10 cellular contexts compared by ENCODE assay signal in the genomic region with DNA sequence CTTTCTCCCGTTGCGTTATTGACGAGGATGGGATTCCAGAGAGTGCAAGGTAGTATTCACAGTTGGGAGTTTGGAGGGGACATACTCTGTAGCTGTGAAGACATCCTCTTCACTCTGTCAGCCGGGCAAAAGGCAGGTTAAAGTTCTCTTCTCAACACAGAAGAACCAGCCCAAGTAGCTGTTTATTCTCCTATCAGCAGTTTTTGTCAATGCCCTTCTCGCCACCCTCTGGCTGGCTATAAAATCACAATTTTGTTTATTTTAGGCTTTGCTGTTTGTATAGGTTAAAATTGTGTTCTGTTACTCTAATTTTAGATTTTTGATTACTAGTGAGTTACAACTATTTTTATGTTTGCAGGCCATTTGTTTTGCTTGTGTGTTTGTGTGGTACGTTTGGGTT. TPM values are rescaled to one million over a fixed set of nuclear protein-coding genes. Genes with fewer than 3 reads are reported as not detected.
DNase-seq lines count a peak whose midpoint lies in the region; ATAC-seq, FAIRE-seq and TF ChIP-seq lines count a peak whose summit lies in the region.
"Had no signal": no experiment of that assay in that cellular context is flagged by ENCODE, and none has a peak within 500 bp of the region (broad histone marks: within the 10 kb centered on the region; RNA-seq: fewer than 3 reads in every experiment).

No MANE protein-coding gene starts in this region.

- no peaks in the 10 kb centered on the region for H3K27me3 Mint-ChIP-seq in activated naive CD8-positive, alpha-beta T cell treated with anti-CD3 and anti-CD28 coated beads, Interleukin-2, amount 50 U/mL, for 24 hours
- H3K27me3 Mint-ChIP-seq in activated T-helper 17 cell treated with anti-CD3 and anti-CD28 coated beads, Interleukin-2, amount 50 U/mL, for 72 hours = peaks cover 11% of the 10 kb centered on the region

- peaks cover 10% of the 10 kb centered on the region for H3K9me3 Mint-ChIP-seq in activated naive CD8-positive, alpha-beta T cell treated with anti-CD3 and anti-CD28 coated beads, Interleukin-2, amount 50 U/mL, for 24 hours
- H3K9me3 Mint-ChIP-seq in activated T-helper 17 cell treated with anti-CD3 and anti-CD28 coated beads, Interleukin-2, amount 50 U/mL, for 72 hours = peaks cover 10% of the 10 kb centered on the region

- H3K4me3 Mint-ChIP-seq in activated naive CD8-positive, alpha-beta T cell treated with anti-CD3 and anti-CD28 coated beads, Interleukin-2, amount 50 U/mL, for 24 hours = no peak overlapping the region
- H3K4me3 Mint-ChIP-seq in activated T-helper 17 cell treated with anti-CD3 and anti-CD28 coated beads, Interleukin-2, amount 50 U/mL, for 72 hours = no peak overlapping the region

- H3K4me1 Mint-ChIP-seq in activated naive CD8-positive, alpha-beta T cell treated with anti-CD3 and anti-CD28 coated beads, Interleukin-2, amount 50 U/mL, for 24 hours = no peaks in the 10 kb centered on the region
- H3K4me1 Mint-ChIP-seq in activated T-helper 17 cell treated with anti-CD3 and anti-CD28 coated beads, Interleukin-2, amount 50 U/mL, for 72 hours = no peaks in the 10 kb centered on the region

- H3K9me3 ChIP-seq in BE2C = no peaks in the 10 kb centered on the region
- H3K9me3 ChIP-seq in kidney (ENCODE audit: control insufficient read depth in 1 of 2, low read length in 2 of 2) = no peaks in the 10 kb centered on the region
- H3K9me3 ChIP-seq: vagina had no signal

- H3K4me1 ChIP-seq in BE2C = no peaks in the 10 kb centered on the region
- no peaks in the 10 kb centered on the region for H3K4me1 ChIP-seq in kidney (ENCODE audit: control insufficient read depth in 1 of 2, insufficient read depth in 1 of 2, low read depth in 1 of 2, low read length in 2 of 2)
- H3K4me1 ChIP-seq: vagina had no signal

- ATAC-seq in SK-N-SH treated with all-trans-retinoic acid at 6 μM for 48 hours = peak; percentile 67
- no peak for ATAC-seq in activated naive CD8-positive, alpha-beta T cell treated with anti-CD3 and anti-CD28 coated beads, Interleukin-2, amount 50 U/mL, for 24 hours
- no peak for ATAC-seq in activated T-helper 17 cell treated with anti-CD3 and anti-CD28 coated beads, Interleukin-2, amount 50 U/mL, for 72 hours (replicated peaks)

- H3K27ac Mint-ChIP-seq in activated naive CD8-positive, alpha-beta T cell treated with anti-CD3 and anti-CD28 coated beads, Interleukin-2, amount 50 U/mL, for 24 hours = no peak overlapping the region
- no peak overlapping the region for H3K27ac Mint-ChIP-seq in activated T-helper 17 cell treated with anti-CD3 and anti-CD28 coated beads, Interleukin-2, amount 50 U/mL, for 72 hours

- peak; percentile 68 for FAIRE-seq in kidney (lab: Jason Lieb, UNC)
- FAIRE-seq: RCC 7860 had no signal

- H3K27me3 ChIP-seq in BE2C = no peaks in the 10 kb centered on the region
- H3K27me3 ChIP-seq: vagina had no signal

- no peak overlapping the region for H3K4me3 ChIP-seq in BE2C (ENCODE audit: low read depth, low read length)
- H3K4me3 ChIP-seq in kidney (ENCODE audit: low read length in 2 of 2) = no peak overlapping the region
- H3K4me3 ChIP-seq: vagina had no signal

- no peak overlapping the region for H3K9ac ChIP-seq in kidney (ENCODE audit: low read length in 2 of 2)

- no peaks in the 10 kb centered on the region for H3K36me3 Mint-ChIP-seq in activated naive CD8-positive, alpha-beta T cell treated with anti-CD3 and anti-CD28 coated beads, Interleukin-2, amount 50 U/mL, for 24 hours (ENCODE audit: low read depth)
- H3K36me3 Mint-ChIP-seq in activated T-helper 17 cell treated with anti-CD3 and anti-CD28 coated beads, Interleukin-2, amount 50 U/mL, for 72 hours (ENCODE audit: low read depth) = no peaks in the 10 kb centered on the region

- no peak overlapping the region for H3K27ac ChIP-seq in kidney (ENCODE audit: low read depth in 2 of 2, low read length in 2 of 2)
- H3K27ac ChIP-seq: vagina had no signal

- no peak for DNase-seq in BE2C
- no peak for DNase-seq in kidney
- no peak for DNase-seq in iPS-NIHi11 (ENCODE audit: low spot score)
- DNase-seq in activated naive CD8-positive, alpha-beta T cell treated with anti-CD3 and anti-CD28 coated beads, Interleukin-2, amount 50 U/mL, for 24 hours = no peak
- DNase-seq in glomerular visceral epithelial cell (ENCODE audit: extremely low spot score) = no peak

- peak; percentile 42 for TF ChIP-seq CTCF in BE2C (IDR thresholded peaks at IDR 0.05; ENCODE audit: low read depth, low read length)
- TF ChIP-seq CTCF in GM12873 (IDR thresholded peaks at IDR 0.05; ENCODE audit: insufficient read depth, low read depth, low read length, missing control alignments) = peak; percentile 31
- TF ChIP-seq CTCF in kidney (IDR thresholded peaks at IDR 0.05; ENCODE audit: borderline replicate concordance, extremely low read depth, insufficient read depth) = no peak

- intact Hi-C loops in kidney (cut with DNase I) = no loop called here

- H3K36me3 ChIP-seq in BE2C (no peaks in the 10 kb centered on the region), kidney (ENCODE audit: control insufficient read depth in 1 of 2, insufficient read depth in 2 of 2, low read length in 2 of 2) (no peaks in the 10 kb centered on the region)
- H3K36me3 ChIP-seq: vagina had no signal

TF ChIP-seq in SK-N-SH treated with all-trans-retinoic acid at 6 μM for 48 hours, 23 proteins besides CTCF, POLR2A, EP300 and RAD21:
- TF ChIP-seq, protein P1, sequence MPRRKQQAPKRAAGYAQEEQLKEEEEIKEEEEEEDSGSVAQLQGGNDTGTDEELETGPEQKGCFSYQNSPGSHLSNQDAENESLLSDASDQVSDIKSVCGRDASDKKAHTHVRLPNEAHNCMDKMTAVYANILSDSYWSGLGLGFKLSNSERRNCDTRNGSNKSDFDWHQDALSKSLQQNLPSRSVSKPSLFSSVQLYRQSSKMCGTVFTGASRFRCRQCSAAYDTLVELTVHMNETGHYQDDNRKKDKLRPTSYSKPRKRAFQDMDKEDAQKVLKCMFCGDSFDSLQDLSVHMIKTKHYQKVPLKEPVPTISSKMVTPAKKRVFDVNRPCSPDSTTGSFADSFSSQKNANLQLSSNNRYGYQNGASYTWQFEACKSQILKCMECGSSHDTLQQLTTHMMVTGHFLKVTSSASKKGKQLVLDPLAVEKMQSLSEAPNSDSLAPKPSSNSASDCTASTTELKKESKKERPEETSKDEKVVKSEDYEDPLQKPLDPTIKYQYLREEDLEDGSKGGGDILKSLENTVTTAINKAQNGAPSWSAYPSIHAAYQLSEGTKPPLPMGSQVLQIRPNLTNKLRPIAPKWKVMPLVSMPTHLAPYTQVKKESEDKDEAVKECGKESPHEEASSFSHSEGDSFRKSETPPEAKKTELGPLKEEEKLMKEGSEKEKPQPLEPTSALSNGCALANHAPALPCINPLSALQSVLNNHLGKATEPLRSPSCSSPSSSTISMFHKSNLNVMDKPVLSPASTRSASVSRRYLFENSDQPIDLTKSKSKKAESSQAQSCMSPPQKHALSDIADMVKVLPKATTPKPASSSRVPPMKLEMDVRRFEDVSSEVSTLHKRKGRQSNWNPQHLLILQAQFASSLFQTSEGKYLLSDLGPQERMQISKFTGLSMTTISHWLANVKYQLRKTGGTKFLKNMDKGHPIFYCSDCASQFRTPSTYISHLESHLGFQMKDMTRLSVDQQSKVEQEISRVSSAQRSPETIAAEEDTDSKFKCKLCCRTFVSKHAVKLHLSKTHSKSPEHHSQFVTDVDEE (CRISPR knock-in tag; IDR thresholded peaks at IDR 0.05) = no peak
- TF ChIP-seq ZNF70 (CRISPR knock-in tag; IDR thresholded peaks at IDR 0.05) = no peak

RNA-seq across cellular contexts. Expression of a gene that starts 37.9 kb away (rescaled TPM):
- polyA plus RNA-seq in BE2C (2012; ENCODE audit: insufficient read depth, insufficient read length, low read depth) = not detected
- not detected for total RNA-seq in kidney
- not detected for polyA plus RNA-seq in kidney (ENCODE audit: insufficient read depth, low read depth, low replicate concordance)
- total RNA-seq in activated T-helper 17 cell treated with anti-CD3 and anti-CD28 coated beads, Interleukin-2, amount 50 U/mL, for 72 hours = not detected

RNA-seq across cellular contexts. Expression of a gene that starts 52.8 kb away (rescaled TPM):
- 0.40 TPM for polyA plus RNA-seq in BE2C (2012; ENCODE audit: insufficient read depth, insufficient read length, low read depth)
- not detected for total RNA-seq in kidney
- 0.34 TPM for polyA plus RNA-seq in kidney (ENCODE audit: insufficient read depth, low read depth, low replicate concordance)
- total RNA-seq in activated T-helper 17 cell treated with anti-CD3 and anti-CD28 coated beads, Interleukin-2, amount 50 U/mL, for 72 hours = under 1 TPM; 0.74 to 0.82 TPM
- total RNA-seq: vagina had no signal
